8 cellular contexts compared by ENCODE assay signal in genomic region chrX:46796574-46797191, GRCh38. TPM values are rescaled to one million over a fixed set of nuclear protein-coding genes. Genes with fewer than 3 reads are reported as not detected.
DNase-seq lines count a peak whose midpoint lies in the region; ATAC-seq, FAIRE-seq and TF ChIP-seq lines count a peak whose summit lies in the region.

No MANE protein-coding gene starts in this region.

- peaks cover 21% of the 10 kb centered on the region for H3K4me1 Mint-ChIP-seq in activated T-cell treated with anti-CD3 and anti-CD28 coated beads, Interleukin-2, amount 50 U/mL, for 24 hours (ENCODE audit: low read depth)

- intact Hi-C loops in PC-9 (cut with micrococcal nuclease; ENCODE audit: unreplicated experiment) = no loop called here

- no peak overlapping the region for H2BK5ac ChIP-seq in neuronal stem cell (ENCODE audit: low read length)

- H3K9me2 ChIP-seq in PC-9 (ENCODE audit: insufficient read depth) = no peaks in the 10 kb centered on the region

- H3K27me3 Mint-ChIP-seq in activated T-cell treated with anti-CD3 and anti-CD28 coated beads, Interleukin-2, amount 50 U/mL, for 24 hours = peaks cover 15% of the 10 kb centered on the region

- no peak overlapping the region for H3K4me2 ChIP-seq in PC-9
- no peak overlapping the region for H3K4me2 ChIP-seq in neuronal stem cell (ENCODE audit: insufficient read depth, low read length, poor library complexity, severe bottlenecking)

- BruUV-seq in PC-9 (replicated peaks; lab: Mats Ljungman, UMichigan) = no TSS peak

- POLR2A ChIA-PET in PC-9 (lab: Charles Lee; ENCODE audit: unreplicated experiment) = interaction anchor here (0.5 kb wide), 1 partner anchor 43 kb away, joined by 3 read pairs; no protein-coding TSS in a partner anchor

- peak; percentile 39 for DNase-seq in HTR-8/SVneo (ENCODE audit: insufficient read length, low spot score)
- DNase-seq in PC-9 = peak; percentile 45 to 50
- peak; percentile 82 for DNase-seq in activated T-cell treated with anti-CD3 and anti-CD28 coated beads, Interleukin-2, amount 50 U/mL, for 24 hours
- peak; percentile 50 for DNase-seq in fibroblast of gingiva (ENCODE audit: low read depth)
- DNase-seq in neuronal stem cell (ENCODE audit: low spot score) = peak; percentile 32
- DNase-seq in superior temporal gyrus (ENCODE audit: extremely low spot score) = peak; percentile 75

- H3K27me3 ChIP-seq in PC-9 (ENCODE audit: insufficient read depth, low read depth) (no peaks in the 10 kb centered on the region), neuronal stem cell (ENCODE audit: control insufficient read depth in 3 of 3, insufficient read depth in 3 of 3, low read depth in 1 of 3, low read length in 3 of 3) (peaks cover 0 to 6% (median 0%) of the 10 kb centered on the region in 3 experiments)

- no peaks in the 10 kb centered on the region for H3K36me3 Mint-ChIP-seq in activated T-cell treated with anti-CD3 and anti-CD28 coated beads, Interleukin-2, amount 50 U/mL, for 24 hours (ENCODE audit: low read depth)

- H3K9ac ChIP-seq in neuronal stem cell (ENCODE audit: low read depth, low read length, poor library complexity) = no peak overlapping the region

- no peak overlapping the region for H4K8ac ChIP-seq in neuronal stem cell (ENCODE audit: low read depth, low read length)

- no peak overlapping the region for H3K4ac ChIP-seq in neuronal stem cell (ENCODE audit: low read length)

- no peak overlapping the region for H3K23ac ChIP-seq in neuronal stem cell (ENCODE audit: low read depth, low read length, poor library complexity)

- no peak overlapping the region for H3K4me3 ChIP-seq in PC-9
- H3K4me3 ChIP-seq in neuronal stem cell (ENCODE audit: low read length in 2 of 2) = no peak overlapping the region

- H3K9me3 Mint-ChIP-seq in activated T-cell treated with anti-CD3 and anti-CD28 coated beads, Interleukin-2, amount 50 U/mL, for 24 hours = no peaks in the 10 kb centered on the region

- H3K4me1 ChIP-seq in PC-9 (replicated peaks; ENCODE audit: insufficient read depth) (peaks cover 19% of the 10 kb centered on the region), neuronal stem cell (ENCODE audit: control insufficient read depth in 2 of 2, insufficient read depth in 1 of 2, low read depth in 1 of 2, low read length in 2 of 2) (no peaks in the 10 kb centered on the region)

- H2AFZ ChIP-seq in PC-9 (no peak overlapping the region), neuronal stem cell (ENCODE audit: low read length) (no peak overlapping the region)

- H3K36me3 ChIP-seq in PC-9 (ENCODE audit: low read depth) (no peaks in the 10 kb centered on the region), neuronal stem cell (replicated peaks in 1 of 2; ENCODE audit: control insufficient read depth in 2 of 2, insufficient read depth in 2 of 2, low read length in 2 of 2) (no peaks in the 10 kb centered on the region)

- WGBS in neuronal stem cell (ENCODE audit: extremely low coverage in 2 of 2, insufficient read length in 2 of 2, insufficient replicate concordance in 1 of 2), 2 donors = no CpG with 5 or more reads among the region's 8 CpGs

- no peak overlapping the region for H4K91ac ChIP-seq in neuronal stem cell (ENCODE audit: low read depth, low read length, poor library complexity)

- H2AK5ac ChIP-seq in neuronal stem cell (ENCODE audit: low read depth, low read length) = no peak overlapping the region

- H3K27ac ChIP-seq in PC-9 (no peak overlapping the region), neuronal stem cell (replicated peaks; ENCODE audit: low read length) (no peak overlapping the region)

- no peaks in the 10 kb centered on the region for H4K20me1 ChIP-seq in PC-9 (ENCODE audit: insufficient read depth)

- peak; percentile 68 for TF ChIP-seq CTCF in PC-9 (conservative IDR thresholded peaks at IDR 0.05)

- H3K79me2 ChIP-seq in PC-9 (ENCODE audit: low read depth) = no peaks in the 10 kb centered on the region

- FAIRE-seq in G401.6 (lab: Jason Lieb, UNC) (peak; percentile 90), HTR-8/SVneo (lab: Jason Lieb, UNC) (no peak)

- ATAC-seq in HG03460 (IDR thresholded peaks at IDR 0.05; ENCODE audit: unreplicated experiment) = no peak

- H3K27ac Mint-ChIP-seq in activated T-cell treated with anti-CD3 and anti-CD28 coated beads, Interleukin-2, amount 50 U/mL, for 24 hours = no peak overlapping the region

- no peak overlapping the region for H3K18ac ChIP-seq in neuronal stem cell (ENCODE audit: low read length)

- CTCF ChIA-PET in PC-9 (lab: Charles Lee) = interaction anchor here (1.1 kb wide), 1 partner anchor 37 kb away, joined by 4 read pairs; no protein-coding TSS in a partner anchor

- H3F3A ChIP-seq in PC-9 (ENCODE audit: insufficient read depth, low read depth) = peaks cover 17% of the 10 kb centered on the region

- no peak overlapping the region for H2BK120ac ChIP-seq in neuronal stem cell (ENCODE audit: low read depth, low read length)

- no peaks in the 10 kb centered on the region for H3K9me3 ChIP-seq in PC-9 (ENCODE audit: insufficient read depth, low read depth)
- no peaks in the 10 kb centered on the region for H3K9me3 ChIP-seq in neuronal stem cell (replicated peaks in 1 of 2; ENCODE audit: control insufficient read depth in 2 of 2, insufficient read depth in 1 of 2, low read depth in 1 of 2, low read length in 2 of 2)

- H3K4me3 Mint-ChIP-seq in activated T-cell treated with anti-CD3 and anti-CD28 coated beads, Interleukin-2, amount 50 U/mL, for 24 hours = no peak overlapping the region

- H3K14ac ChIP-seq in neuronal stem cell (ENCODE audit: low read length) = no peak overlapping the region

- no peak overlapping the region for H2BK15ac ChIP-seq in neuronal stem cell (ENCODE audit: low read length)

- no peaks in the 10 kb centered on the region for H3K79me1 ChIP-seq in neuronal stem cell (ENCODE audit: low read depth, low read length)

- H2BK12ac ChIP-seq in neuronal stem cell (ENCODE audit: low read length) = no peak overlapping the region

RNA-seq across cellular contexts. Expression of gene SLC9A7, which starts 37.8 kb away (rescaled TPM):
- total RNA-seq in PC-9 (2021) = 20.2 and 20.9 TPM in 2 replicates
- 1.2 TPM for polyA plus RNA-seq in neuronal stem cell (2013, experiment 1 of 2)
- polyA plus RNA-seq in neuronal stem cell (2013, experiment 2 of 2) = 1.2 TPM

RNA-seq across cellular contexts. Expression of gene RP2, which starts 40.2 kb away (rescaled TPM):
- 7.8 and 11.2 TPM in 2 replicates for total RNA-seq in PC-9 (2021)
- 7.9 TPM for polyA plus RNA-seq in neuronal stem cell (2013, experiment 1 of 2)
- 8.2 TPM for polyA plus RNA-seq in neuronal stem cell (2013, experiment 2 of 2)

Comparison
In these comparisons a context has a peak if more than half of its experiments do, and no peak if none do; other contexts are left out.
1. DNase-seq: peak in every context shown above with its lines; median percentile 82 in activated T-cell treated with anti-CD3 and anti-CD28 coated beads, Interleukin-2, amount 50 U/mL, for 24 hours; 75 in superior temporal gyrus; 50 in fibroblast of gingiva; 48 in PC-9; 39 in HTR-8/SVneo; 32 in neuronal stem cell.